Comparison of ENCODE assay signal across 8 cellular contexts in genomic region chr10:42637648-42638052, GRCh38. TPM values are rescaled to one million over a fixed set of nuclear protein-coding genes. Genes with fewer than 3 reads are reported as not detected.
DNase-seq lines count a peak whose midpoint lies in the region; ATAC-seq, FAIRE-seq and TF ChIP-seq lines count a peak whose summit lies in the region.

No MANE protein-coding gene starts in this region.

- H3K79me1 ChIP-seq in mesenchymal stem cell (replicated peaks; ENCODE audit: low read length, poor library complexity, severe bottlenecking), result peaks cover 10% of the 10 kb centered on the region

- H3K27me3 ChIP-seq in heart right ventricle (no peaks in the 10 kb centered on the region), K562 (ENCODE audit: control insufficient read depth in 2 of 2, insufficient read depth in 2 of 2, low read length in 2 of 2) (no peaks in the 10 kb centered on the region), mesenchymal stem cell (ENCODE audit: control insufficient read depth in 1 of 2, insufficient read depth in 1 of 2, low read length in 2 of 2) (no peaks in the 10 kb centered on the region), uterus (no peaks in the 10 kb centered on the region)

- H4K8ac ChIP-seq in mesenchymal stem cell (ENCODE audit: low read length), result peak overlapping the region; percentile 47

- H3K4me1 ChIP-seq in heart right ventricle, result peaks cover 0 to 12% (median 5%) of the 10 kb centered on the region in 9 donors
- peaks cover 9 to 23% of the 10 kb centered on the region in 2 experiments; a peak in 4 of 5 replicates for H3K4me1 ChIP-seq in K562 (replicated peaks in 1 of 2; ENCODE audit: control insufficient read depth in 2 of 2, insufficient read depth in 2 of 2, low read length in 2 of 2)
- H3K4me1 ChIP-seq in mesenchymal stem cell (ENCODE audit: control insufficient read depth, insufficient read depth, low read depth, low read length), result peaks cover 7% of the 10 kb centered on the region
- H3K4me1 ChIP-seq in uterus, result no peaks in the 10 kb centered on the region

- peak overlapping the region; percentile 19 for H4K91ac ChIP-seq in mesenchymal stem cell (ENCODE audit: low read length)

- in situ Hi-C loops in K562 (cut with MboI), result no loop called here

- peaks cover 35% of the 10 kb centered on the region; the same call in 2 of the 3 replicates for H3K79me2 ChIP-seq in K562 (ENCODE audit: control insufficient read depth, insufficient read depth, low read length)

- H3K9ac ChIP-seq in K562 (ENCODE audit: insufficient read depth in 1 of 2, low read depth in 2 of 2, low read length in 2 of 2), result peak overlapping the region; percentile 78 to 94
- H3K9ac ChIP-seq in mesenchymal stem cell (ENCODE audit: low read length), result peak overlapping the region; percentile 95

- no peaks in the 10 kb centered on the region for H4K20me1 ChIP-seq in K562 (replicated peaks; ENCODE audit: control insufficient read depth, insufficient read depth, low read length)

- no peak overlapping the region for H2BK12ac ChIP-seq in mesenchymal stem cell (ENCODE audit: low read length in 2 of 2)

- POLR2A ChIA-PET in K562 (lab: Yijun Ruan, JAX), result interaction anchor here (1.5 to 1.7 kb wide), 2 partner anchors 8 to 17 kb away, joined by 4 read pairs; no protein-coding TSS in a partner anchor

- no TSS peak for BruUV-seq in K562 (replicated peaks; lab: Mats Ljungman, UMichigan)

- no peak overlapping the region for H2AK5ac ChIP-seq in mesenchymal stem cell (ENCODE audit: low read length, severe bottlenecking)

- peak overlapping the region in 1 of 2 experiments; percentile 19 for H3K14ac ChIP-seq in mesenchymal stem cell (ENCODE audit: low read length in 2 of 2)

- WGBS in heart right ventricle, 2 donors, result 37 to 39% methylated on average over 10 of the region's 10 CpGs
- 8% methylated on average over 10 of the region's 10 CpGs for WGBS in K562 (ENCODE audit: insufficient coverage, low coverage, missing lambda C conversion rate)
- WGBS in mesenchymal stem cell, result 41% methylated on average over 10 of the region's 10 CpGs

- no peak for TF ChIP-seq RAD21 in K562 (CRISPR knock-in tag; conservative IDR thresholded peaks at IDR 0.05 in 1 of 2, IDR thresholded peaks at IDR 0.05 in 1 of 2)

- peak overlapping the region; percentile 96 for H2AFZ ChIP-seq in K562 (ENCODE audit: low read depth, low read length)
- peak overlapping the region; percentile 60 for H2AFZ ChIP-seq in mesenchymal stem cell (ENCODE audit: low read depth, low read length)

- no peaks in the 10 kb centered on the region for H3K9me1 ChIP-seq in K562 (ENCODE audit: control insufficient read depth, insufficient read depth, low read length)

- H3K23ac ChIP-seq in mesenchymal stem cell (ENCODE audit: low read length in 2 of 2), result no peak overlapping the region

- no peak overlapping the region for H2BK15ac ChIP-seq in mesenchymal stem cell (ENCODE audit: low read depth, poor library complexity, severe bottlenecking)

- intact Hi-C loops in heart right ventricle (cut with DNase I), result loop anchor here in 4 of 10 donors (1.0 to 10.0 kb wide), 5 partner anchors 83 to 145 kb away; partner anchors contain the start of gene BMS1 (in 2 of the 4)
- intact Hi-C loops in cardiac septum (cut with DNase I), result loop anchor here (2.0 to 10.0 kb wide), 2 partner anchors 85 to 147 kb away; partner anchors contain the start of gene BMS1
- intact Hi-C loops in K562 (cut with micrococcal nuclease), result loop anchor here (2.0 to 10.0 kb wide), 3 partner anchors 85 to 273 kb away; partner anchors contain the start of gene BMS1
- intact Hi-C loops in uterus (cut with DNase I; ENCODE audit: low total_unique reads), result no loop called here

- H3K9me3 ChIP-seq in heart right ventricle (no peaks in the 10 kb centered on the region), K562 (replicated peaks; ENCODE audit: control insufficient read depth, insufficient read depth, low read depth, low read length) (no peaks in the 10 kb centered on the region), mesenchymal stem cell (ENCODE audit: control insufficient read depth, low read length) (no peaks in the 10 kb centered on the region), uterus (no peaks in the 10 kb centered on the region)

- TF ChIP-seq CTCF in heart right ventricle (IDR thresholded peaks at IDR 0.05), result no peak
- no peak for TF ChIP-seq CTCF in K562 (IDR thresholded peaks at IDR 0.05 in 2 of 3, conservative IDR thresholded peaks at IDR 0.05 in 1 of 3; ENCODE audit: insufficient read depth in 2 of 3, low read depth in 1 of 3, low read length in 3 of 3)
- TF ChIP-seq CTCF in uterus (IDR thresholded peaks at IDR 0.05), result no peak

- H3K18ac ChIP-seq in mesenchymal stem cell (ENCODE audit: low read depth in 1 of 2, low read length in 2 of 2), result peak overlapping the region in 1 of 2 experiments; percentile 86

- ATAC-seq in heart right ventricle, result no peak
- peak; percentile 3 for ATAC-seq in K562

- H3K4me3 ChIP-seq in heart right ventricle (peak overlapping the region; percentile 59 to 88 (median 80)), K562 (peak overlapping the region; percentile 77), mesenchymal stem cell (ENCODE audit: insufficient read depth in 1 of 2, low read depth in 1 of 2, low read length in 2 of 2) (peak overlapping the region; percentile 80 to 100), uterus (peak overlapping the region; percentile 66 to 72)

- DNase-seq in heart right ventricle (no peak), cardiac septum (ENCODE audit: low spot score) (no peak), K562 (ENCODE audit: extremely low read depth in 1 of 4, low spot score in 3 of 4) (no peak), mesenchymal stem cell (peak; percentile 1), uterus (peak in 1 of 2 donors; percentile 12), C1 segment of cervical spinal cord (lab: John Stamatoyannopoulos, UW) (no peak), NCI-H1930 (lab: John Stamatoyannopoulos, UW) (no peak), HTR-8/SVneo (ENCODE audit: insufficient read length, low spot score) (no peak)

- H3K4ac ChIP-seq in mesenchymal stem cell (ENCODE audit: low read depth in 1 of 2, low read length in 2 of 2), result peak overlapping the region in 1 of 2 experiments; percentile 8

- H3K4me2 ChIP-seq in K562 (ENCODE audit: insufficient read depth, low read length) (peak overlapping the region; percentile 97), mesenchymal stem cell (ENCODE audit: low read length, poor library complexity, severe bottlenecking) (peak overlapping the region; percentile 58)

- TF ChIP-seq EP300 in K562 (IDR thresholded peaks at IDR 0.05; ENCODE audit: low read length), result no peak

- no peak overlapping the region for H2BK120ac ChIP-seq in mesenchymal stem cell (ENCODE audit: low read depth, low read length)

- TF ChIP-seq POLR2A in K562 (conservative IDR thresholded peaks at IDR 0.05) (no peak), uterus (IDR thresholded peaks at IDR 0.05) (no peak)

- H3K27ac ChIP-seq in heart right ventricle (peak overlapping the region; percentile 67 to 95 (median 92)), K562 (ENCODE audit: extremely low read depth, low read depth, low read length) (peak overlapping the region; percentile 92), mesenchymal stem cell (ENCODE audit: low read length, poor library complexity, severe bottlenecking) (peak overlapping the region; percentile 82), uterus (peak overlapping the region; percentile 88 to 93)

- FAIRE-seq in K562 (lab: Jason Lieb, UNC) (no peak), HTR-8/SVneo (lab: Jason Lieb, UNC) (no peak)

- H3K36me3 ChIP-seq in heart right ventricle (peaks cover 0 to 17% (median 0%) of the 10 kb centered on the region in 9 donors), K562 (ENCODE audit: control insufficient read depth, insufficient read depth, low read length) (peaks cover 4% of the 10 kb centered on the region; the same call in 2 of the 3 replicates), mesenchymal stem cell (ENCODE audit: control insufficient read depth in 1 of 2, insufficient read depth in 2 of 2, low read depth in 1 of 2, low read length in 2 of 2) (peaks cover 0 to 3% of the 10 kb centered on the region in 2 experiments), uterus (no peaks in the 10 kb centered on the region)

- no peak overlapping the region for H2BK5ac ChIP-seq in mesenchymal stem cell (ENCODE audit: low read depth, low read length, poor library complexity, severe bottlenecking)

- CTCF ChIA-PET in K562 (lab: Yijun Ruan, JAX; ENCODE audit: low intra/inter-chr PET ratio), result no interaction called here

TF ChIP-seq in K562, 482 proteins besides CTCF, POLR2A, EP300 and RAD21 (continues in another document):
- TF ChIP-seq HMGN3 (IDR thresholded peaks at IDR 0.05; ENCODE audit: borderline replicate concordance, extremely low read depth, insufficient read length, low read depth, low read length) (no peak), ZNF232 (CRISPR knock-in tag; IDR thresholded peaks at IDR 0.05) (no peak), ZFX (CRISPR knock-in tag; IDR thresholded peaks at IDR 0.05) (no peak), KLF1 (tag; IDR thresholded peaks at IDR 0.05) (no peak), ZNF79 (CRISPR knock-in tag; IDR thresholded peaks at IDR 0.05; ENCODE audit: low read depth) (no peak), ZNF311 (CRISPR knock-in tag; IDR thresholded peaks at IDR 0.05) (peak; percentile 47; the same call in 1 of the 2 replicates)

RNA-seq across cellular contexts. Expression of gene ZNF33B, which starts 0.7 kb away (rescaled TPM):
- total RNA-seq in heart right ventricle (10 to 100 TPM in 9 of 10 donors, 1 to 10 TPM in 1; 9.3 to 19.3 (median 14.2) TPM), cardiac septum (7.4 TPM), K562 (2014; rRNA removed) (6.9 and 9.7 TPM in 2 replicates), K562 (2014; rRNA removed; fragmentation: Illumina TruSeq; extraction: Trizol) (23.9 and 32.4 TPM in 2 replicates), K562 (2015; rRNA removed; fragmentation: Illumina TruSeq; extraction: Trizol) (17.0 and 18.3 TPM in 2 replicates), K562 (2021) (13.9 and 15.4 TPM in 2 replicates), uterus (10 to 100 TPM in 2 of 4 donors, 1 to 10 TPM in 2; 5.3 to 38.6 (median 21.3) TPM)
- polyA plus RNA-seq in heart right ventricle (1 to 10 TPM; 3.4 to 4.5 TPM), K562 (2011; rRNA removed) (16.8 and 17.7 TPM in 2 replicates), K562 (2014; fragmentation: Illumina TruSeq; extraction: Trizol) (14.8 and 16.9 TPM in 2 replicates), K562 (2014; fragmentation: Nextera tagmentation; extraction: Ambion mirVana) (10 to 100 TPM in 1 of 2 experiments, 1 to 10 TPM in 1; 9.8 to 13.1 TPM), K562 (2014; rRNA removed) (12.7 and 14.0 TPM in 2 replicates)
- total RNA-seq in K562 (2011; cell fraction: chromatin; rRNA removed; ENCODE audit: low replicate concordance), result 23.4 and 28.6 TPM in 2 replicates
- total RNA-seq in K562 (2011; cell fraction: nucleolus; rRNA removed), result 9.3 and 9.8 TPM in 2 replicates
- total RNA-seq in K562 (2011; cell fraction: nucleoplasm; rRNA removed), result 11.1 and 13.1 TPM in 2 replicates
- polyA plus RNA-seq in K562 (2011; cell fraction: cytosol; rRNA removed), result 2.4 and 8.5 TPM in 2 replicates
- polyA plus RNA-seq in K562 (2011; cell fraction: nucleus; rRNA removed), result 10.7 and 20.6 TPM in 2 replicates
- 8.7 and 20.1 TPM in 2 replicates for polyA plus RNA-seq in K562 (2012)
- polyA minus RNA-seq in K562 (2011; rRNA and poly(A)+ RNA removed), result 23.5 and 37.2 TPM in 2 replicates
- polyA minus RNA-seq in K562 (2011; cell fraction: cytosol; rRNA and poly(A)+ RNA removed), result 8.6 and 12.9 TPM in 2 replicates
- 7.9 and 18.4 TPM in 2 replicates for polyA minus RNA-seq in K562 (2011; cell fraction: nucleus; rRNA and poly(A)+ RNA removed)
- polyA plus RNA-seq in mesenchymal stem cell (2013, experiment 1 of 2), result 3.7 TPM
- polyA plus RNA-seq in mesenchymal stem cell (2013, experiment 2 of 2), result 3.1 TPM
